ENCODE assay signal across 27 cellular contexts in the genomic region with DNA sequence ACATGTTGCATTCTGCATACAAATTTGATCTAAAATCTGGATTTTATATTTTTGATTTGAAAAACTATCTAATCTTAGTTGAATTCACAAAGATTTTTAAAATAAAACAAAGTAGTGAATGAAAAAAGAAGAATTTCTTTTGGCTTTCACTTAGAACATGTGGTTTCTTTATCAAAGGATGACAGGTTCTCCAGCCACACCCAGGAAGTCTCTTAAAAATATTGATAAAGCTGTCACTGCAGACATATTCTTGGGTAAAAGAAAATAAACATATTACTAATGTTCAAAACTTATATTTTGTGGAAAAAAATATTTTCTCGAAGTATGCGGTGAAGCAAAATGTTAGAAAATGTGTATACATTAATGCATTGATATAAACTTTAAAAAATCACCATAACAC. TPM values are rescaled to one million over a fixed set of nuclear protein-coding genes. Genes with fewer than 3 reads are reported as not detected.
DNase-seq lines count a peak whose midpoint lies in the region; ATAC-seq and FAIRE-seq lines count a peak whose summit lies in the region.
"Had no signal": no experiment of that assay in that cellular context is flagged by ENCODE, and none has a peak within 500 bp of the region (broad histone marks: within the 10 kb centered on the region; RNA-seq: fewer than 3 reads in every experiment).

No MANE protein-coding gene starts in this region.

- no peaks in the 10 kb centered on the region for H3K79me1 ChIP-seq in neuronal stem cell (ENCODE audit: low read depth, low read length)

- intact Hi-C loops in activated CD4-positive, alpha-beta memory T cell treated with anti-CD3 and anti-CD28 coated beads for 36 hours (cut with micrococcal nuclease) = loop anchor here (2.0 to 5.0 kb wide), 2 partner anchors 45 to 66 kb away; a partner anchor contains a TSS

- peak; percentile 73 for FAIRE-seq in endometrium (lab: Jason Lieb, UNC)
- FAIRE-seq: A204.1 had no signal

- H3K36me3 ChIP-seq in neuronal stem cell (replicated peaks in 1 of 2; ENCODE audit: control insufficient read depth in 2 of 2, insufficient read depth in 2 of 2, low read length in 2 of 2) = no peaks in the 10 kb centered on the region
- H3K36me3 ChIP-seq: brain microvascular endothelial cell, colonic mucosa, WERI-Rb-1 had no signal

- H3K27me3 Mint-ChIP-seq in activated CD4-positive, alpha-beta memory T cell treated with anti-CD3 and anti-CD28 coated beads, Interleukin-2, amount 10 ng/mL, durations not matched to agents 7 days and 5 days = no peaks in the 10 kb centered on the region
- no peaks in the 10 kb centered on the region for H3K27me3 Mint-ChIP-seq in activated CD4-positive, alpha-beta memory T cell treated with anti-CD3 and anti-CD28 coated beads for 36 hours
- H3K27me3 Mint-ChIP-seq in T-helper 17 cell = no peaks in the 10 kb centered on the region
- H3K27me3 Mint-ChIP-seq in naive thymus-derived CD8-positive, alpha-beta T cell = no peaks in the 10 kb centered on the region

- H3K14ac ChIP-seq in neuronal stem cell (ENCODE audit: low read length) = no peak overlapping the region

- peak overlapping the region; percentile 86 for H3K27ac Mint-ChIP-seq in activated CD4-positive, alpha-beta memory T cell treated with anti-CD3 and anti-CD28 coated beads, Interleukin-2, amount 10 ng/mL, durations not matched to agents 7 days and 5 days
- H3K27ac Mint-ChIP-seq in activated CD4-positive, alpha-beta memory T cell treated with anti-CD3 and anti-CD28 coated beads for 36 hours = no peak overlapping the region
- peak overlapping the region; percentile 37 for H3K27ac Mint-ChIP-seq in T-helper 17 cell
- peak overlapping the region in 2 of 10 donors; percentile 7 to 87 for H3K27ac Mint-ChIP-seq in naive thymus-derived CD8-positive, alpha-beta T cell

- no peaks in the 10 kb centered on the region for H3K27me3 ChIP-seq in neuronal stem cell (ENCODE audit: control insufficient read depth in 3 of 3, insufficient read depth in 3 of 3, low read depth in 1 of 3, low read length in 3 of 3)
- H3K27me3 ChIP-seq: brain microvascular endothelial cell, colonic mucosa, testis had no signal

- H3K9ac ChIP-seq in neuronal stem cell (ENCODE audit: low read depth, low read length, poor library complexity) = no peak overlapping the region

- POLR2A ChIA-PET in activated CD4-positive, alpha-beta memory T cell treated with anti-CD3 and anti-CD28 coated beads, Interleukin-2, amount 10 ng/mL, durations not matched to agents 7 days and 5 days (lab: Charles Lee) = interaction anchor here (1.0 to 5.7 kb wide), 4 partner anchors 11 to 45 kb away, joined by 4 to 46 read pairs (median 9); a partner anchor contains a TSS
- POLR2A ChIA-PET in activated CD4-positive, alpha-beta memory T cell treated with anti-CD3 and anti-CD28 coated beads for 36 hours (lab: Charles Lee) = interaction anchor here (1.1 kb wide), 1 partner anchor 44 kb away, joined by 3 read pairs; a partner anchor contains a TSS
- POLR2A ChIA-PET in naive thymus-derived CD8-positive, alpha-beta T cell (lab: Charles Lee) = interaction anchor here (1.2 kb wide), 1 partner anchor 45 kb away, joined by 4 read pairs; a partner anchor contains a TSS

- no peak overlapping the region for H2AK5ac ChIP-seq in neuronal stem cell (ENCODE audit: low read depth, low read length)

- no CpG with 5 or more reads among the region's 2 CpGs for WGBS in neuronal stem cell (ENCODE audit: extremely low coverage in 2 of 2, insufficient read length in 2 of 2, insufficient replicate concordance in 1 of 2), 2 donors

- H2BK15ac ChIP-seq in neuronal stem cell (ENCODE audit: low read length) = no peak overlapping the region

- no peak overlapping the region for H4K8ac ChIP-seq in neuronal stem cell (ENCODE audit: low read depth, low read length)

- no peaks in the 10 kb centered on the region for H3K9me3 ChIP-seq in T-helper 17 cell (ENCODE audit: control insufficient read depth, low read length, poor library complexity, severe bottlenecking)
- H3K9me3 ChIP-seq in neuronal stem cell (replicated peaks in 1 of 2; ENCODE audit: control insufficient read depth in 2 of 2, insufficient read depth in 1 of 2, low read depth in 1 of 2, low read length in 2 of 2) = no peaks in the 10 kb centered on the region
- H3K9me3 ChIP-seq: colonic mucosa, testis had no signal

- H4K91ac ChIP-seq in neuronal stem cell (ENCODE audit: low read depth, low read length, poor library complexity) = no peak overlapping the region

- no peak overlapping the region for H3K4me2 ChIP-seq in neuronal stem cell (ENCODE audit: insufficient read depth, low read length, poor library complexity, severe bottlenecking)

- CTCF ChIA-PET in activated CD4-positive, alpha-beta memory T cell treated with anti-CD3 and anti-CD28 coated beads, Interleukin-2, amount 10 ng/mL, durations not matched to agents 7 days and 5 days (lab: Charles Lee) = interaction anchor here (0.9 to 5.1 kb wide), 4 partner anchors 36 to 376 kb away, joined by 3 to 69 read pairs (median 6); a partner anchor contains a TSS
- CTCF ChIA-PET in activated CD4-positive, alpha-beta memory T cell treated with anti-CD3 and anti-CD28 coated beads for 36 hours (lab: Charles Lee) = interaction anchor here (1.1 to 1.2 kb wide), 2 partner anchors 45 to 440 kb away, joined by 4 to 6 read pairs; no protein-coding TSS in a partner anchor

- no peak overlapping the region for H3K4me3 ChIP-seq in neuronal stem cell (ENCODE audit: low read length in 2 of 2)
- H3K4me3 ChIP-seq: colonic mucosa, testis had no signal

- no peak overlapping the region for H3K23ac ChIP-seq in neuronal stem cell (ENCODE audit: low read depth, low read length, poor library complexity)

- no peaks in the 10 kb centered on the region for H3K36me3 Mint-ChIP-seq in activated CD4-positive, alpha-beta memory T cell treated with anti-CD3 and anti-CD28 coated beads, Interleukin-2, amount 10 ng/mL, durations not matched to agents 7 days and 5 days (ENCODE audit: low read depth)
- H3K36me3 Mint-ChIP-seq in activated CD4-positive, alpha-beta memory T cell treated with anti-CD3 and anti-CD28 coated beads for 36 hours = no peaks in the 10 kb centered on the region
- H3K36me3 Mint-ChIP-seq in T-helper 17 cell (ENCODE audit: low read depth) = peaks cover 2% of the 10 kb centered on the region
- no peaks in the 10 kb centered on the region for H3K36me3 Mint-ChIP-seq in naive thymus-derived CD8-positive, alpha-beta T cell
- H3K36me3 Mint-ChIP-seq: natural killer cell had no signal

- no peak overlapping the region for H3K27ac ChIP-seq in neuronal stem cell (replicated peaks; ENCODE audit: low read length)
- H3K27ac ChIP-seq: brain microvascular endothelial cell, colonic mucosa, RWPE1, testis, WERI-Rb-1 had no signal

- H3K4me1 Mint-ChIP-seq in activated CD4-positive, alpha-beta memory T cell treated with anti-CD3 and anti-CD28 coated beads, Interleukin-2, amount 10 ng/mL, durations not matched to agents 7 days and 5 days = peaks cover 31% of the 10 kb centered on the region
- peaks cover 24% of the 10 kb centered on the region for H3K4me1 Mint-ChIP-seq in activated CD4-positive, alpha-beta memory T cell treated with anti-CD3 and anti-CD28 coated beads for 36 hours (ENCODE audit: low read depth)
- H3K4me1 Mint-ChIP-seq in T-helper 17 cell = peaks cover 15% of the 10 kb centered on the region
- H3K4me1 Mint-ChIP-seq in naive thymus-derived CD8-positive, alpha-beta T cell = peaks cover 6 to 35% (median 22%) of the 10 kb centered on the region in 4 donors

- H3K4ac ChIP-seq in neuronal stem cell (ENCODE audit: low read length) = no peak overlapping the region

- no peak overlapping the region for H3K18ac ChIP-seq in neuronal stem cell (ENCODE audit: low read length)

- H3K4me1 ChIP-seq in neuronal stem cell (ENCODE audit: control insufficient read depth in 2 of 2, insufficient read depth in 1 of 2, low read depth in 1 of 2, low read length in 2 of 2) = peaks cover 2 to 7% of the 10 kb centered on the region in 2 donors
- H3K4me1 ChIP-seq: colonic mucosa, testis had no signal

- no peak overlapping the region for H2BK120ac ChIP-seq in neuronal stem cell (ENCODE audit: low read depth, low read length)

- no peak overlapping the region for H2BK5ac ChIP-seq in neuronal stem cell (ENCODE audit: low read length)

- H3K9me3 Mint-ChIP-seq in activated CD4-positive, alpha-beta memory T cell treated with anti-CD3 and anti-CD28 coated beads, Interleukin-2, amount 10 ng/mL, durations not matched to agents 7 days and 5 days = no peaks in the 10 kb centered on the region
- H3K9me3 Mint-ChIP-seq in activated CD4-positive, alpha-beta memory T cell treated with anti-CD3 and anti-CD28 coated beads for 36 hours = no peaks in the 10 kb centered on the region
- no peaks in the 10 kb centered on the region for H3K9me3 Mint-ChIP-seq in naive thymus-derived CD8-positive, alpha-beta T cell
- H3K9me3 Mint-ChIP-seq: activated T-helper 1 cell treated with anti-CD3 and anti-CD28 coated beads, Interleukin-12 subunit alpha, Interleukin-12 subunit beta, Interleukin-2, Interleukin-4 antibody, amounts not matched to agents 30 ng/mL and 10 ng/mL and 1 ng/mL, durations not matched to agents 14 hours and 24 hours and 36 hours; natural killer cell had no signal

- no peak overlapping the region for H3K4me3 Mint-ChIP-seq in activated CD4-positive, alpha-beta memory T cell treated with anti-CD3 and anti-CD28 coated beads, Interleukin-2, amount 10 ng/mL, durations not matched to agents 7 days and 5 days
- H3K4me3 Mint-ChIP-seq in activated CD4-positive, alpha-beta memory T cell treated with anti-CD3 and anti-CD28 coated beads for 36 hours = no peak overlapping the region
- no peak overlapping the region for H3K4me3 Mint-ChIP-seq in T-helper 17 cell
- no peak overlapping the region for H3K4me3 Mint-ChIP-seq in naive thymus-derived CD8-positive, alpha-beta T cell

- no peak for DNase-seq in activated CD4-positive, alpha-beta memory T cell treated with anti-CD3 and anti-CD28 coated beads, Interleukin-2, amount 10 ng/mL, durations not matched to agents 7 days and 5 days
- DNase-seq in activated CD4-positive, alpha-beta memory T cell treated with anti-CD3 and anti-CD28 coated beads for 36 hours = no peak
- DNase-seq in T-helper 17 cell (no peak), neuronal stem cell (ENCODE audit: low spot score) (no peak), DMS79 treated with DMSO at 0.1 percent for 48 hours (lab: John Stamatoyannopoulos, UW) (no peak)
- DNase-seq in naive thymus-derived CD8-positive, alpha-beta T cell = peak in 3 of 10 donors; percentile 6 to 29 (median 16)
- DNase-seq: activated CD4-positive, alpha-beta T cell treated with anti-CD3 and anti-CD28 coated beads for 48 hours; activated naive CD4-positive, alpha-beta T cell treated with anti-CD3 and anti-CD28 coated beads, Interleukin-2, amount 50 U/mL, for 16 hours; amniotic stem cell; brain microvascular endothelial cell; colonic mucosa; DMS153; effector memory CD4-positive, alpha-beta T cell; midbrain; natural killer cell; NCI-H1417 treated with DMSO at 0.1 percent for 48 hours; NCI-H2081 treated with DMSO at 0.1 percent for 48 hours; NCI-H345; NCI-H774; stimulated activated naive CD4-positive, alpha-beta T cell treated with Interleukin-2 at 50 U/mL for 16 hours; testis; WERI-Rb-1 had no signal

- ATAC-seq in T-helper 17 cell (peak; percentile 63), HG03095 (IDR thresholded peaks at IDR 0.05; ENCODE audit: unreplicated experiment) (no peak)
- ATAC-seq in naive thymus-derived CD8-positive, alpha-beta T cell = peak; percentile 25 to 54

- no peak overlapping the region for H2BK12ac ChIP-seq in neuronal stem cell (ENCODE audit: low read length)

- no peak overlapping the region for H2AFZ ChIP-seq in neuronal stem cell (ENCODE audit: low read length)

RNA-seq across cellular contexts. Expression of a gene that starts 44.3 kb away (rescaled TPM):
- 10 to 100 TPM; 19.1 to 19.8 TPM for total RNA-seq in activated CD4-positive, alpha-beta memory T cell treated with anti-CD3 and anti-CD28 coated beads, Interleukin-2, amount 10 ng/mL, durations not matched to agents 7 days and 5 days
- 10 to 100 TPM; 11.3 to 12.7 TPM for total RNA-seq in activated CD4-positive, alpha-beta memory T cell treated with anti-CD3 and anti-CD28 coated beads for 36 hours
- total RNA-seq in T-helper 17 cell = 100 to 1,000 TPM in 1 of 2 donors, 10 to 100 TPM in 1; 92.1 to 122 TPM
- total RNA-seq in naive thymus-derived CD8-positive, alpha-beta T cell = 1 to 10 TPM; 7.0 to 7.1 TPM
- polyA plus RNA-seq in naive thymus-derived CD8-positive, alpha-beta T cell = 10 to 100 TPM; 16.9 to 23.7 (median 20.6) TPM
- 21.3 TPM for polyA plus RNA-seq in neuronal stem cell (2013, experiment 1 of 2)
- polyA plus RNA-seq in neuronal stem cell (2013, experiment 2 of 2) = 22.6 TPM

Comparison
In these comparisons a context has a peak if more than half of its experiments do, and no peak if none do; other contexts are left out.
1. RNA of a gene that starts 44.3 kb away (total RNA-seq): 92.1 to 122 TPM in T-helper 17 cell; 19.1 to 19.8 TPM in activated CD4-positive, alpha-beta memory T cell treated with anti-CD3 and anti-CD28 coated beads, Interleukin-2, amount 10 ng/mL, durations not matched to agents 7 days and 5 days, 11.3 to 12.7 TPM in activated CD4-positive, alpha-beta memory T cell treated with anti-CD3 and anti-CD28 coated beads for 36 hours and 7.0 to 7.1 TPM in naive thymus-derived CD8-positive, alpha-beta T cell; every median in the first group is over 4 times any median in the second.